In genomic region chr16:81715358-81716196, GRCh38 we compare ENCODE assay signal across 9 cellular contexts.
A peak's percentile ranks its signal among the peaks of the same experiment; 100 is the strongest.
DNase-seq lines count a peak whose midpoint lies in the region; ATAC-seq, FAIRE-seq and TF ChIP-seq lines count a peak whose summit lies in the region.
"Had no signal": no experiment of that assay in that cellular context is flagged by ENCODE, and none has a peak within 500 bp of the region (broad histone marks: within the 10 kb centered on the region; RNA-seq: fewer than 3 reads in every experiment).

No MANE protein-coding gene starts in this region.

- H3K4me1 ChIP-seq in kidney (ENCODE audit: control insufficient read depth in 1 of 2, insufficient read depth in 1 of 2, low read depth in 1 of 2, low read length in 2 of 2), result peaks cover 0 to 2% of the 10 kb centered on the region in 2 donors

- H3K36me3 ChIP-seq in kidney (ENCODE audit: control insufficient read depth in 1 of 2, insufficient read depth in 2 of 2, low read length in 2 of 2), result no peaks in the 10 kb centered on the region
- H3K36me3 ChIP-seq: thoracic aorta had no signal

- peak; percentile 49 for ATAC-seq in GM18508 (IDR thresholded peaks at IDR 0.05; ENCODE audit: insufficient read depth, unreplicated experiment)
- ATAC-seq in GM21619 (IDR thresholded peaks at IDR 0.05; ENCODE audit: unreplicated experiment), result peak; percentile 44
- ATAC-seq in HG03575 (IDR thresholded peaks at IDR 0.05; ENCODE audit: extremely low read depth, insufficient number of reproducible peaks, low FRiP score, unreplicated experiment), result peak; percentile 42

- H3K9me3 ChIP-seq in kidney (ENCODE audit: control insufficient read depth in 1 of 2, low read length in 2 of 2), result no peaks in the 10 kb centered on the region
- H3K9me3 ChIP-seq: thoracic aorta had no signal

- no peak for FAIRE-seq in kidney (lab: Jason Lieb, UNC)

- no peak overlapping the region for H3K9ac ChIP-seq in kidney (ENCODE audit: low read length in 2 of 2)

- H3K27ac ChIP-seq in kidney (ENCODE audit: low read depth in 2 of 2, low read length in 2 of 2), result no peak overlapping the region
- H3K27ac ChIP-seq: thoracic aorta had no signal

- intact Hi-C loops in kidney (cut with DNase I), result no loop called here

- no peak for TF ChIP-seq CTCF in kidney (IDR thresholded peaks at IDR 0.05; ENCODE audit: borderline replicate concordance, extremely low read depth, insufficient read depth)

- peak; percentile 6 for DNase-seq in kidney
- no peak for DNase-seq in NCI-H526 (lab: John Stamatoyannopoulos, UW)
- DNase-seq in occipital lobe (lab: John Stamatoyannopoulos, UW), result no peak
- no peak for DNase-seq in T-helper 9 cell
- DNase-seq in DMS53 (lab: John Stamatoyannopoulos, UW), result no peak

- no peak overlapping the region for H3K4me3 ChIP-seq in kidney (ENCODE audit: low read length in 2 of 2)
- H3K4me3 ChIP-seq: thoracic aorta had no signal
